1 cellular context compared by ENCODE assay signal in the genomic region with DNA sequence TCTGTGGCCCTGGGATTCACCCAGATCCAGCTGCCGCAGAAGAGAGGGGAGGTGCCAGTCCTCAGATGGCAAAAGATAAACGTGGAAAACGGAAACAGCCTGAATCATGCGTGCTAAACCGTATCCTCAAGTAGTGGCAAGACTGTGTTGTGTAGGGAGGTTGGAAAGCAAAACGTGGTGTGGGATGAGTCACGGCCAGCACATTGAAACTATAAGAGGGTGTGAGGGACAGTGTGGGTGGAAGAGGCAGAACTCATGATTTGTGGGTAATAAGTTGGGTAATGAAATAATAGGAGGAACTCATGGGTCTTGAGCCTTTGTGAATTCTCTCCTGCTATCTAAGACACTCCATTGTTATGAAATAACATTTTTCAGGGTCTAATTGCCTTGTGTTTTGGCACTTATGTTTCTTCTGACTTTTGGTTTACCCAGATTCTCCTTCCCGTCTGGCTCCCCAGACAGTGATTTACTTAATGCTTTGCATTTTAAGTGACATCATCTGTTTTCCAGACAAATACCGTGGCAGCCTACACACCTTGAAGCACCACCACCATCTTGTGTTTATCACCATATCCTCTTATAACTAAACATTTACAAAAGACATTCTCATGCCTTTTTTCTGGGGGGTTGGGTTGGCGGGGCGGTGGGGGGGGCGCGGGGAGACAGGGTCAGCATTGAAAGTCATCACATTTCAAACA.
TF ChIP-seq lines count a peak whose summit lies in the region.

No MANE protein-coding gene starts in this region.

TF ChIP-seq in K562, 482 proteins besides CTCF, POLR2A, EP300 and RAD21:
- TF ChIP-seq, protein P1, sequence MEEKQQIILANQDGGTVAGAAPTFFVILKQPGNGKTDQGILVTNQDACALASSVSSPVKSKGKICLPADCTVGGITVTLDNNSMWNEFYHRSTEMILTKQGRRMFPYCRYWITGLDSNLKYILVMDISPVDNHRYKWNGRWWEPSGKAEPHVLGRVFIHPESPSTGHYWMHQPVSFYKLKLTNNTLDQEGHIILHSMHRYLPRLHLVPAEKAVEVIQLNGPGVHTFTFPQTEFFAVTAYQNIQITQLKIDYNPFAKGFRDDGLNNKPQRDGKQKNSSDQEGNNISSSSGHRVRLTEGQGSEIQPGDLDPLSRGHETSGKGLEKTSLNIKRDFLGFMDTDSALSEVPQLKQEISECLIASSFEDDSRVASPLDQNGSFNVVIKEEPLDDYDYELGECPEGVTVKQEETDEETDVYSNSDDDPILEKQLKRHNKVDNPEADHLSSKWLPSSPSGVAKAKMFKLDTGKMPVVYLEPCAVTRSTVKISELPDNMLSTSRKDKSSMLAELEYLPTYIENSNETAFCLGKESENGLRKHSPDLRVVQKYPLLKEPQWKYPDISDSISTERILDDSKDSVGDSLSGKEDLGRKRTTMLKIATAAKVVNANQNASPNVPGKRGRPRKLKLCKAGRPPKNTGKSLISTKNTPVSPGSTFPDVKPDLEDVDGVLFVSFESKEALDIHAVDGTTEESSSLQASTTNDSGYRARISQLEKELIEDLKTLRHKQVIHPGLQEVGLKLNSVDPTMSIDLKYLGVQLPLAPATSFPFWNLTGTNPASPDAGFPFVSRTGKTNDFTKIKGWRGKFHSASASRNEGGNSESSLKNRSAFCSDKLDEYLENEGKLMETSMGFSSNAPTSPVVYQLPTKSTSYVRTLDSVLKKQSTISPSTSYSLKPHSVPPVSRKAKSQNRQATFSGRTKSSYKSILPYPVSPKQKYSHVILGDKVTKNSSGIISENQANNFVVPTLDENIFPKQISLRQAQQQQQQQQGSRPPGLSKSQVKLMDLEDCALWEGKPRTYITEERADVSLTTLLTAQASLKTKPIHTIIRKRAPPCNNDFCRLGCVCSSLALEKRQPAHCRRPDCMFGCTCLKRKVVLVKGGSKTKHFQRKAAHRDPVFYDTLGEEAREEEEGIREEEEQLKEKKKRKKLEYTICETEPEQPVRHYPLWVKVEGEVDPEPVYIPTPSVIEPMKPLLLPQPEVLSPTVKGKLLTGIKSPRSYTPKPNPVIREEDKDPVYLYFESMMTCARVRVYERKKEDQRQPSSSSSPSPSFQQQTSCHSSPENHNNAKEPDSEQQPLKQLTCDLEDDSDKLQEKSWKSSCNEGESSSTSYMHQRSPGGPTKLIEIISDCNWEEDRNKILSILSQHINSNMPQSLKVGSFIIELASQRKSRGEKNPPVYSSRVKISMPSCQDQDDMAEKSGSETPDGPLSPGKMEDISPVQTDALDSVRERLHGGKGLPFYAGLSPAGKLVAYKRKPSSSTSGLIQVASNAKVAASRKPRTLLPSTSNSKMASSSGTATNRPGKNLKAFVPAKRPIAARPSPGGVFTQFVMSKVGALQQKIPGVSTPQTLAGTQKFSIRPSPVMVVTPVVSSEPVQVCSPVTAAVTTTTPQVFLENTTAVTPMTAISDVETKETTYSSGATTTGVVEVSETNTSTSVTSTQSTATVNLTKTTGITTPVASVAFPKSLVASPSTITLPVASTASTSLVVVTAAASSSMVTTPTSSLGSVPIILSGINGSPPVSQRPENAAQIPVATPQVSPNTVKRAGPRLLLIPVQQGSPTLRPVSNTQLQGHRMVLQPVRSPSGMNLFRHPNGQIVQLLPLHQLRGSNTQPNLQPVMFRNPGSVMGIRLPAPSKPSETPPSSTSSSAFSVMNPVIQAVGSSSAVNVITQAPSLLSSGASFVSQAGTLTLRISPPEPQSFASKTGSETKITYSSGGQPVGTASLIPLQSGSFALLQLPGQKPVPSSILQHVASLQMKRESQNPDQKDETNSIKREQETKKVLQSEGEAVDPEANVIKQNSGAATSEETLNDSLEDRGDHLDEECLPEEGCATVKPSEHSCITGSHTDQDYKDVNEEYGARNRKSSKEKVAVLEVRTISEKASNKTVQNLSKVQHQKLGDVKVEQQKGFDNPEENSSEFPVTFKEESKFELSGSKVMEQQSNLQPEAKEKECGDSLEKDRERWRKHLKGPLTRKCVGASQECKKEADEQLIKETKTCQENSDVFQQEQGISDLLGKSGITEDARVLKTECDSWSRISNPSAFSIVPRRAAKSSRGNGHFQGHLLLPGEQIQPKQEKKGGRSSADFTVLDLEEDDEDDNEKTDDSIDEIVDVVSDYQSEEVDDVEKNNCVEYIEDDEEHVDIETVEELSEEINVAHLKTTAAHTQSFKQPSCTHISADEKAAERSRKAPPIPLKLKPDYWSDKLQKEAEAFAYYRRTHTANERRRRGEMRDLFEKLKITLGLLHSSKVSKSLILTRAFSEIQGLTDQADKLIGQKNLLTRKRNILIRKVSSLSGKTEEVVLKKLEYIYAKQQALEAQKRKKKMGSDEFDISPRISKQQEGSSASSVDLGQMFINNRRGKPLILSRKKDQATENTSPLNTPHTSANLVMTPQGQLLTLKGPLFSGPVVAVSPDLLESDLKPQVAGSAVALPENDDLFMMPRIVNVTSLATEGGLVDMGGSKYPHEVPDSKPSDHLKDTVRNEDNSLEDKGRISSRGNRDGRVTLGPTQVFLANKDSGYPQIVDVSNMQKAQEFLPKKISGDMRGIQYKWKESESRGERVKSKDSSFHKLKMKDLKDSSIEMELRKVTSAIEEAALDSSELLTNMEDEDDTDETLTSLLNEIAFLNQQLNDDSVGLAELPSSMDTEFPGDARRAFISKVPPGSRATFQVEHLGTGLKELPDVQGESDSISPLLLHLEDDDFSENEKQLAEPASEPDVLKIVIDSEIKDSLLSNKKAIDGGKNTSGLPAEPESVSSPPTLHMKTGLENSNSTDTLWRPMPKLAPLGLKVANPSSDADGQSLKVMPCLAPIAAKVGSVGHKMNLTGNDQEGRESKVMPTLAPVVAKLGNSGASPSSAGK (IDR thresholded peaks at IDR 0.05): 0 out of 2 replicates have a peak, but pooled peaks have one; percentile 20
- TF ChIP-seq CCNT2 (IDR thresholded peaks at IDR 0.05; ENCODE audit: borderline replicate concordance, extremely low read depth, insufficient read length, low read depth, low read length): no peak
- TF ChIP-seq EGR1 (conservative IDR thresholded peaks at IDR 0.05): peak; percentile 73
- TF ChIP-seq, protein P2, sequence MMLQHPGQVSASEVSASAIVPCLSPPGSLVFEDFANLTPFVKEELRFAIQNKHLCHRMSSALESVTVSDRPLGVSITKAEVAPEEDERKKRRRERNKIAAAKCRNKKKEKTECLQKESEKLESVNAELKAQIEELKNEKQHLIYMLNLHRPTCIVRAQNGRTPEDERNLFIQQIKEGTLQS (IDR thresholded peaks at IDR 0.05): peak; percentile 30; the same call in 1 of the 2 replicates
- TF ChIP-seq, protein P2 (CRISPR knock-in tag; conservative IDR thresholded peaks at IDR 0.05): no peak
- TF ChIP-seq FOSL1 (tag; conservative IDR thresholded peaks at IDR 0.05): peak; percentile 58; the same call in 1 of the 2 replicates
